Comparison of ENCODE assay signal across 1 cellular context in the genomic region with DNA sequence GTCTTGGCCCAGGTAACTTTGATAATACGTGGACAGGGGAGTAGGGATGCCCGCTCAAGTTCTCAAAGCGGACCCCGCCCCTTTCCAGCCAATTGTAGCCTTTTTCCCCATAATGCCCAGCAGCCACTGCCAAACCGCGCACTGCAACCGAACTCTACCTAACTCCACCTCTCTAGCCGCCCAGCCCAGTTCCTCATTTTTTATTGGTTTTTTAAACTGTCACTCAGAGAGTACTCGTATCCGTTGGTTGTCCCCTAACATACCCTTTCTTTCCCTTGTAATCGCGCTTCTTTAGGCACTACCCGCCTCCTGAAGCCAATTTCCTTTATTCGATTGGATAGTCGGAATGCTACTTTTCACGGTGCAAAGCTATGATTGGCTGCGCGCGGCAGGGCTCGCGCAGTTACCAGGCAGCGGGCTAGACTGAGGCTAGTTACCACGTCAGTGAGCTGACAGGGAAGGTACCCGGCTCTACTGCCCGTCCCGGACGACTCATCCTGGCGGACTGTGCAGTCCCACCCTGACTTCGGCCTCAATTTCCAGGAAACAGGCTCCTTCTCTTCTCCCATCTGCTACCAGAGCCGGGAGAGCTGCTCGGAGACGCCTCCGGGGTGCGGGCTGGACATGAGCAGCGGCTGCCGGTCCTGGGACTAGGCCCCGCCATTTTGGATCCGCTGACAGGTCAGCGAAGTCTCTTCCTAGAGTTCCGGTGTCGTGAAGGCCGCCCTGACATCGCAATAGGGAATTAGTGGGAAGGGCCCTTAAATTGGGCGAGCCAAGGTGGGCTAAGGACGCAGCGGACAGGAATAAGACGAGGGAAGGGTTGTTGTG.
TF ChIP-seq lines count a peak whose summit lies in the region.

A gene with protein sequence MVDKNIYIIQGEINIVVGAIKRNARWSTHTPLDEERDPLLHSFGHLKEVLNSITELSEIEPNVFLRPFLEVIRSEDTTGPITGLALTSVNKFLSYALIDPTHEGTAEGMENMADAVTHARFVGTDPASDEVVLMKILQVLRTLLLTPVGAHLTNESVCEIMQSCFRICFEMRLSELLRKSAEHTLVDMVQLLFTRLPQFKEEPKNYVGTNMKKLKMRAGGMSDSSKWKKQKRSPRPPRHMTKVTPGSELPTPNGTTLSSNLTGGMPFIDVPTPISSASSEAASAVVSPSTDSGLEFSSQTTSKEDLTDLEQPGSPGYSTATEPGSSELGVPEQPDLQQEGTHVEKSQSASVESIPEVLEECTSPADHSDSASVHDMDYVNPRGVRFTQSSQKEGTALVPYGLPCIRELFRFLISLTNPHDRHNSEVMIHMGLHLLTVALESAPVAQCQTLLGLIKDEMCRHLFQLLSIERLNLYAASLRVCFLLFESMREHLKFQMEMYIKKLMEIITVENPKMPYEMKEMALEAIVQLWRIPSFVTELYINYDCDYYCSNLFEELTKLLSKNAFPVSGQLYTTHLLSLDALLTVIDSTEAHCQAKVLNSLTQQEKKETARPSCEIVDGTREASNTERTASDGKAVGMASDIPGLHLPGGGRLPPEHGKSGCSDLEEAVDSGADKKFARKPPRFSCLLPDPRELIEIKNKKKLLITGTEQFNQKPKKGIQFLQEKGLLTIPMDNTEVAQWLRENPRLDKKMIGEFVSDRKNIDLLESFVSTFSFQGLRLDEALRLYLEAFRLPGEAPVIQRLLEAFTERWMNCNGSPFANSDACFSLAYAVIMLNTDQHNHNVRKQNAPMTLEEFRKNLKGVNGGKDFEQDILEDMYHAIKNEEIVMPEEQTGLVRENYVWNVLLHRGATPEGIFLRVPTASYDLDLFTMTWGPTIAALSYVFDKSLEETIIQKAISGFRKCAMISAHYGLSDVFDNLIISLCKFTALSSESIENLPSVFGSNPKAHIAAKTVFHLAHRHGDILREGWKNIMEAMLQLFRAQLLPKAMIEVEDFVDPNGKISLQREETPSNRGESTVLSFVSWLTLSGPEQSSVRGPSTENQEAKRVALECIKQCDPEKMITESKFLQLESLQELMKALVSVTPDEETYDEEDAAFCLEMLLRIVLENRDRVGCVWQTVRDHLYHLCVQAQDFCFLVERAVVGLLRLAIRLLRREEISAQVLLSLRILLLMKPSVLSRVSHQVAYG (N-terminal part only) (plus strand): TSS at position 432 of the 831 bp plus-strand sequence. CDS start 13,407 bp downstream, outside the sequence.

TF ChIP-seq in H1, 55 proteins besides CTCF, POLR2A, EP300 and RAD21:
- TF ChIP-seq SP1 (IDR thresholded peaks at IDR 0.05; ENCODE audit: low read depth, low read length) (peak; percentile 98), HDAC2 (IDR thresholded peaks at IDR 0.05; ENCODE audit: borderline replicate concordance in 1 of 2, low read depth in 2 of 2, low read length in 2 of 2) (peak in 1 of 2 experiments; percentile 99; a peak in 2 of 4 replicates), NRF1 (IDR thresholded peaks at IDR 0.05; ENCODE audit: low read depth, low read length) (no peak; the same call in 1 of the 2 replicates), NANOG (IDR thresholded peaks at IDR 0.05; ENCODE audit: insufficient read depth, low read depth, low read length, poor library complexity, severe bottlenecking) (no peak), SIN3A (conservative IDR thresholded peaks at IDR 0.05 in 1 of 2, IDR thresholded peaks at IDR 0.05 in 1 of 2; ENCODE audit: low read depth in 1 of 2, low read length in 2 of 2) (peak; percentile 94 to 98), JUN (IDR thresholded peaks at IDR 0.05; ENCODE audit: low read depth, low read length) (no peak), CHD2 (IDR thresholded peaks at IDR 0.05; ENCODE audit: low read length) (peak; percentile 90), JUND (IDR thresholded peaks at IDR 0.05; ENCODE audit: low read length) (no peak), BRCA1 (IDR thresholded peaks at IDR 0.05; ENCODE audit: low read depth, low read length) (0 out of 2 replicates have a peak, but pooled peaks have one; percentile 5), KDM4A (IDR thresholded peaks at IDR 0.05; ENCODE audit: low read depth, low read length, severe bottlenecking) (peak; percentile 94), SAP30 (IDR thresholded peaks at IDR 0.05; ENCODE audit: insufficient read depth, insufficient replicate concordance, low read length) (peak; percentile 98), CREB1 (IDR thresholded peaks at IDR 0.05) (peak; percentile 89), TAF1 (IDR thresholded peaks at IDR 0.05; ENCODE audit: low read depth, low read length) (peak; percentile 75), PHF8 (conservative IDR thresholded peaks at IDR 0.05; ENCODE audit: low read depth, low read length) (peak; percentile 88), HDAC6 (IDR thresholded peaks at IDR 0.05; ENCODE audit: low read depth, low read length) (no peak), ASH2L (IDR thresholded peaks at IDR 0.05; ENCODE audit: low read length) (peak; percentile 85), SUZ12 (IDR thresholded peaks at IDR 0.05; ENCODE audit: low read length) (no peak), RFX5 (IDR thresholded peaks at IDR 0.05; ENCODE audit: borderline replicate concordance, low read depth, low read length) (peak; percentile 71), TCF12 (IDR thresholded peaks at IDR 0.05; ENCODE audit: low read depth, low read length) (no peak), POU5F1 (IDR thresholded peaks at IDR 0.05; ENCODE audit: low read depth, low read length) (no peak), RBBP5 (IDR thresholded peaks at IDR 0.05; ENCODE audit: borderline replicate concordance, low read depth, low read length) (peak; percentile 64; the same call in 1 of the 2 replicates), POLR2AphosphoS5 (IDR thresholded peaks at IDR 0.05; ENCODE audit: low read depth, low read length) (peak; percentile 78), CHD1 (IDR thresholded peaks at IDR 0.05; ENCODE audit: low read depth, low read length) (no peak), MAFK (IDR thresholded peaks at IDR 0.05; ENCODE audit: low read depth, low read length) (no peak), SP2 (IDR thresholded peaks at IDR 0.05; ENCODE audit: low read length) (peak; percentile 85), YY1 (IDR thresholded peaks at IDR 0.05; ENCODE audit: low read depth, low read length) (peak; percentile 95), SP4 (IDR thresholded peaks at IDR 0.05; ENCODE audit: low read length) (0 out of 2 replicates have a peak, but pooled peaks have one; percentile 28), TBP (IDR thresholded peaks at IDR 0.05; ENCODE audit: low read depth, low read length) (peak; percentile 89), KDM5A (IDR thresholded peaks at IDR 0.05; ENCODE audit: low read length) (0 out of 2 replicates have a peak, but pooled peaks have one; percentile 36), SRF (IDR thresholded peaks at IDR 0.05; ENCODE audit: low read depth, low read length) (no peak)
- TF ChIP-seq, protein P1, sequence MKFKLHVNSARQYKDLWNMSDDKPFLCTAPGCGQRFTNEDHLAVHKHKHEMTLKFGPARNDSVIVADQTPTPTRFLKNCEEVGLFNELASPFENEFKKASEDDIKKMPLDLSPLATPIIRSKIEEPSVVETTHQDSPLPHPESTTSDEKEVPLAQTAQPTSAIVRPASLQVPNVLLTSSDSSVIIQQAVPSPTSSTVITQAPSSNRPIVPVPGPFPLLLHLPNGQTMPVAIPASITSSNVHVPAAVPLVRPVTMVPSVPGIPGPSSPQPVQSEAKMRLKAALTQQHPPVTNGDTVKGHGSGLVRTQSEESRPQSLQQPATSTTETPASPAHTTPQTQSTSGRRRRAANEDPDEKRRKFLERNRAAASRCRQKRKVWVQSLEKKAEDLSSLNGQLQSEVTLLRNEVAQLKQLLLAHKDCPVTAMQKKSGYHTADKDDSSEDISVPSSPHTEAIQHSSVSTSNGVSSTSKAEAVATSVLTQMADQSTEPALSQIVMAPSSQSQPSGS (IDR thresholded peaks at IDR 0.05; ENCODE audit: low read length): no peak
TF ChIP-seq in H1: peak in this region for 19.
